In genomic region chr14:31027847-31028246, GRCh38 we compare ENCODE assay signal across 15 cellular contexts. TPM values are rescaled to one million over a fixed set of nuclear protein-coding genes. Genes with fewer than 3 reads are reported as not detected.
A peak's percentile ranks its signal among the peaks of the same experiment; 100 is the strongest.
DNase-seq lines count a peak whose midpoint lies in the region; ATAC-seq and TF ChIP-seq lines count a peak whose summit lies in the region.
"Had no signal": no experiment of that assay in that cellular context is flagged by ENCODE, and none has a peak within 500 bp of the region (broad histone marks: within the 10 kb centered on the region; RNA-seq: fewer than 3 reads in every experiment).

No MANE protein-coding gene starts in this region.

- no TSS peak for BruUV-seq in MCF 10A (replicated peaks; lab: Mats Ljungman, UMichigan)

- H3K36me3 ChIP-seq in breast epithelium (no peaks in the 10 kb centered on the region), transverse colon (no peaks in the 10 kb centered on the region)
- H3K36me3 ChIP-seq: adrenal gland, neutrophil, uterus had no signal

- ATAC-seq in SK-N-SH treated with all-trans-retinoic acid at 6 μM for 48 hours = no peak
- ATAC-seq: activated CD4-positive, CD25-positive, alpha-beta regulatory T cell treated with anti-CD3 and anti-CD28 coated beads, Interleukin-2, amount 50 U/mL, for 24 hours had no signal

- H3K4me3 ChIP-seq in breast epithelium (no peak overlapping the region), transverse colon (peak overlapping the region in 3 of 4 donors; percentile 91 to 99 (median 92))

- TF ChIP-seq CTCF in MCF 10A (IDR thresholded peaks at IDR 0.05; ENCODE audit: unreplicated experiment) (no peak), breast epithelium (IDR thresholded peaks at IDR 0.05) (no peak), transverse colon (IDR thresholded peaks at IDR 0.05) (no peak)

- H3K27me3 ChIP-seq in breast epithelium = no peaks in the 10 kb centered on the region
- no peaks in the 10 kb centered on the region for H3K27me3 ChIP-seq in transverse colon
- H3K27me3 ChIP-seq: adrenal gland, neutrophil, uterus had no signal

- DNase-seq in MCF 10A (ENCODE audit: unreplicated experiment) (no peak), breast epithelium (ENCODE audit: low spot score in 2 of 2) (no peak), hepatic stellate cell (ENCODE audit: low spot score) (peak; percentile 8), transverse colon (no peak), SK-N-DZ (ENCODE audit: low spot score) (no peak), T1000 (lab: John Stamatoyannopoulos, UW) (no peak)
- DNase-seq in activated CD4-positive, alpha-beta T cell treated with anti-CD3 and anti-CD28 coated beads, Interleukin-2, amount 10 ng/mL, durations not matched to agents 7 days and 5 days = no peak
- DNase-seq: activated T-cell treated with anti-CD3 and anti-CD28 coated beads for 4 hours, H9, uterus had no signal

- 74 to 77% methylated on average over 1 of the region's 1 CpG for WGBS in transverse colon (ENCODE audit: low coverage in 1 of 2), 2 donors

- no peaks in the 10 kb centered on the region for H3K27me3 Mint-ChIP-seq in MCF 10A (ENCODE audit: insufficient read depth, unreplicated experiment)
- no peaks in the 10 kb centered on the region for H3K27me3 Mint-ChIP-seq in activated CD4-positive, alpha-beta T cell treated with anti-CD3 and anti-CD28 coated beads, Interleukin-2, amount 10 ng/mL, durations not matched to agents 7 days and 5 days
- H3K27me3 Mint-ChIP-seq: dendritic cell treated with granulocyte-macrophage colony-stimulating factor and Interleukin-4, amounts not matched to agents 40 ng/mL and 50 ng/mL, for 4 days had no signal

- no peak for TF ChIP-seq EP300 in transverse colon (IDR thresholded peaks at IDR 0.05; ENCODE audit: low read depth)

- H3K4me3 Mint-ChIP-seq in MCF 10A (ENCODE audit: unreplicated experiment) = peak overlapping the region; percentile 94
- no peak overlapping the region for H3K4me3 Mint-ChIP-seq in activated CD4-positive, alpha-beta T cell treated with anti-CD3 and anti-CD28 coated beads, Interleukin-2, amount 10 ng/mL, durations not matched to agents 7 days and 5 days

- TF ChIP-seq POLR2A in breast epithelium (IDR thresholded peaks at IDR 0.05) = no peak
- no peak for TF ChIP-seq POLR2A in transverse colon (IDR thresholded peaks at IDR 0.05)

- H3K36me3 Mint-ChIP-seq in MCF 10A (ENCODE audit: insufficient read depth, unreplicated experiment) = peaks cover 19% of the 10 kb centered on the region
- peaks cover 2% of the 10 kb centered on the region for H3K36me3 Mint-ChIP-seq in activated CD4-positive, alpha-beta T cell treated with anti-CD3 and anti-CD28 coated beads, Interleukin-2, amount 10 ng/mL, durations not matched to agents 7 days and 5 days (ENCODE audit: low read depth)

- no peaks in the 10 kb centered on the region for H3K9me3 Mint-ChIP-seq in MCF 10A (ENCODE audit: unreplicated experiment)
- no peaks in the 10 kb centered on the region for H3K9me3 Mint-ChIP-seq in activated CD4-positive, alpha-beta T cell treated with anti-CD3 and anti-CD28 coated beads, Interleukin-2, amount 10 ng/mL, durations not matched to agents 7 days and 5 days
- H3K9me3 Mint-ChIP-seq: dendritic cell treated with granulocyte-macrophage colony-stimulating factor and Interleukin-4, amounts not matched to agents 40 ng/mL and 50 ng/mL, for 4 days; H9 had no signal

- H3K27ac ChIP-seq in breast epithelium = no peak overlapping the region
- H3K27ac ChIP-seq in transverse colon = peak overlapping the region; percentile 94 to 100 (median 98)

- in situ Hi-C loops in transverse colon (cut with MboI; ENCODE audit: low pct_ligation_motif_present in 1 of 4, low pct_unique_long_range_greater_than_20kb in 1 of 4, low sequenced_read_pairs in 3 of 4) = no loop called here

- peaks cover 32% of the 10 kb centered on the region for H3K4me1 Mint-ChIP-seq in MCF 10A (ENCODE audit: insufficient read depth, unreplicated experiment)
- peaks cover 52% of the 10 kb centered on the region for H3K4me1 Mint-ChIP-seq in activated CD4-positive, alpha-beta T cell treated with anti-CD3 and anti-CD28 coated beads, Interleukin-2, amount 10 ng/mL, durations not matched to agents 7 days and 5 days

- peak overlapping the region; percentile 98 for H3K27ac Mint-ChIP-seq in MCF 10A (ENCODE audit: low read depth, unreplicated experiment)
- H3K27ac Mint-ChIP-seq in activated CD4-positive, alpha-beta T cell treated with anti-CD3 and anti-CD28 coated beads, Interleukin-2, amount 10 ng/mL, durations not matched to agents 7 days and 5 days = no peak overlapping the region

- intact Hi-C loops in MCF 10A (cut with micrococcal nuclease) (loop anchor here (1.0 to 2.0 kb wide), 2 partner anchors 47 to 54 kb away; no protein-coding TSS in a partner anchor), breast epithelium (cut with DNase I; ENCODE audit: low total_unique reads) (no loop called here), transverse colon (cut with DNase I; ENCODE audit: low total_unique reads) (no loop called here)

- POLR2A ChIA-PET in MCF 10A (lab: Yijun Ruan, JAX) = interaction anchor here (0.7 to 9.0 kb wide), 8 partner anchors 11 to 63 kb away, joined by 3 to 128 read pairs (median 4); no protein-coding TSS in a partner anchor
- POLR2A ChIA-PET in activated CD4-positive, alpha-beta T cell treated with anti-CD3 and anti-CD28 coated beads, Interleukin-2, amount 10 ng/mL, durations not matched to agents 7 days and 5 days (lab: Charles Lee) = no interaction called here

- CTCF ChIA-PET in MCF 10A (lab: Yijun Ruan, JAX) = interaction anchor here (0.9 to 2.6 kb wide), 4 partner anchors 9 to 346 kb away, joined by 3 to 9 read pairs (median 4); no protein-coding TSS in a partner anchor
- CTCF ChIA-PET in activated CD4-positive, alpha-beta T cell treated with anti-CD3 and anti-CD28 coated beads, Interleukin-2, amount 10 ng/mL, durations not matched to agents 7 days and 5 days (lab: Charles Lee) = interaction anchor here (1.1 to 1.2 kb wide), 3 partner anchors 11 to 179 kb away, joined by 3 to 5 read pairs (median 4); partner anchors contain the start of gene HECTD1

- H3K9me3 ChIP-seq in breast epithelium = no peaks in the 10 kb centered on the region
- H3K9me3 ChIP-seq in transverse colon = no peaks in the 10 kb centered on the region
- H3K9me3 ChIP-seq: adrenal gland, neutrophil, uterus had no signal

- peaks cover 3 to 7% of the 10 kb centered on the region in 2 donors for H3K4me1 ChIP-seq in breast epithelium
- peaks cover 0 to 33% (median 22%) of the 10 kb centered on the region in 4 donors for H3K4me1 ChIP-seq in transverse colon

TF ChIP-seq in SK-N-SH treated with all-trans-retinoic acid at 6 μM for 48 hours, 23 proteins besides CTCF, POLR2A, EP300 and RAD21:
- TF ChIP-seq TCF4 (CRISPR knock-in tag; IDR thresholded peaks at IDR 0.05; ENCODE audit: borderline replicate concordance) (peak; percentile 91), RARB (CRISPR knock-in tag; IDR thresholded peaks at IDR 0.05) (no peak)

RNA-seq across cellular contexts. Expression of gene STRN3, which starts 1.7 kb away (rescaled TPM):
- total RNA-seq in MCF 10A (2022) (36.6 and 40.7 TPM in 2 replicates), breast epithelium (10 to 100 TPM; 43.5 to 60.7 (median 43.6) TPM), transverse colon (10 to 100 TPM; 42.3 to 57.5 (median 51.5) TPM)
- total RNA-seq in activated CD4-positive, alpha-beta T cell treated with anti-CD3 and anti-CD28 coated beads, Interleukin-2, amount 10 ng/mL, durations not matched to agents 7 days and 5 days = 10 to 100 TPM; 20.4 TPM
- polyA plus RNA-seq in SK-N-DZ (2014; cell fraction: cytosol; rRNA removed) = 27.4 and 35.2 TPM in 2 replicates
- polyA plus RNA-seq in SK-N-DZ (2014; cell fraction: nucleus; rRNA removed) = 23.1 and 31.2 TPM in 2 replicates

RNA-seq across cellular contexts. Expression of gene AP4S1, which starts 2.4 kb away (rescaled TPM):
- total RNA-seq in MCF 10A (2022) = 13.4 TPM in 2 replicates
- total RNA-seq in breast epithelium = 10 to 100 TPM in 1 of 3 donors, 1 to 10 TPM in 2; 4.5 to 11.1 (median 5.2) TPM
- 1 to 10 TPM in 3 of 4 donors, under 1 TPM in 1; 0.60 to 9.8 (median 4.6) TPM for total RNA-seq in transverse colon
- total RNA-seq in activated CD4-positive, alpha-beta T cell treated with anti-CD3 and anti-CD28 coated beads, Interleukin-2, amount 10 ng/mL, durations not matched to agents 7 days and 5 days = 1 to 10 TPM; 5.1 to 6.4 TPM
- polyA plus RNA-seq in SK-N-DZ (2014; cell fraction: cytosol; rRNA removed) = 3.7 and 5.5 TPM in 2 replicates
- polyA plus RNA-seq in SK-N-DZ (2014; cell fraction: nucleus; rRNA removed) = 4.2 and 4.7 TPM in 2 replicates

Comparison
In these comparisons a context has a peak if more than half of its experiments do, and no peak if none do; other contexts are left out.
1. H3K27ac ChIP-seq: peak in transverse colon (4 of 4); none in breast epithelium (0 of 2).
2. H3K4me3 ChIP-seq: peak in transverse colon (3 of 4); none in breast epithelium (0 of 3).